ENCODE assay signal across 10 cellular contexts in genomic region chr3:51642462-51642861, GRCh38. TPM values are rescaled to one million over a fixed set of nuclear protein-coding genes. Genes with fewer than 3 reads are reported as not detected.
DNase-seq lines count a peak whose midpoint lies in the region; ATAC-seq and TF ChIP-seq lines count a peak whose summit lies in the region.
"Had no signal": no experiment of that assay in that cellular context is flagged by ENCODE, and none has a peak within 500 bp of the region (broad histone marks: within the 10 kb centered on the region; RNA-seq: fewer than 3 reads in every experiment).

No MANE protein-coding gene starts in this region.

- no peak overlapping the region for H3K27ac ChIP-seq in Panc1 (ENCODE audit: low read length)
- H3K27ac ChIP-seq in tibial nerve: no peak overlapping the region
- H3K27ac ChIP-seq: gastrocnemius medialis, parathyroid adenoma had no signal

- peak; percentile 38 for TF ChIP-seq CTCF in GM06990 (IDR thresholded peaks at IDR 0.05; ENCODE audit: insufficient read depth, low read length, poor library complexity, severe bottlenecking)
- peak; percentile 50 for TF ChIP-seq CTCF in Panc1 (IDR thresholded peaks at IDR 0.05)
- TF ChIP-seq CTCF in fibroblast of the aortic adventitia (IDR thresholded peaks at IDR 0.05; ENCODE audit: insufficient read depth, low read length): peak; percentile 26
- TF ChIP-seq CTCF in tibial nerve (IDR thresholded peaks at IDR 0.05): no peak

- BruUV-seq in Panc1 (replicated peaks; lab: Mats Ljungman, UMichigan): no TSS peak

- H3K9me3 ChIP-seq in Panc1 (ENCODE audit: control insufficient read depth, insufficient read depth, low read depth, low read length): no peaks in the 10 kb centered on the region
- peaks cover 0 to 2% (median 0%) of the 10 kb centered on the region in 4 donors for H3K9me3 ChIP-seq in tibial nerve
- H3K9me3 ChIP-seq: gastrocnemius medialis had no signal

- intact Hi-C loops in Panc1 (cut with micrococcal nuclease; ENCODE audit: unreplicated experiment): no loop called here

- POLR2A ChIA-PET in Panc1 (lab: Charles Lee): no interaction called here

- no peaks in the 10 kb centered on the region for H3K27me3 ChIP-seq in GM06990 (replicated peaks; ENCODE audit: control insufficient read depth, insufficient read depth, low read length)
- no peaks in the 10 kb centered on the region for H3K27me3 ChIP-seq in Panc1 (ENCODE audit: control insufficient read depth, insufficient read depth, low read length)
- H3K27me3 ChIP-seq in tibial nerve: no peaks in the 10 kb centered on the region
- H3K27me3 ChIP-seq: gastrocnemius medialis had no signal

- no peak overlapping the region for H3K4me3 ChIP-seq in GM06990 (replicated peaks; ENCODE audit: low read depth, low read length)
- no peak overlapping the region for H3K4me3 ChIP-seq in Panc1 (ENCODE audit: low read depth in 2 of 2, low read length in 2 of 2)
- no peak overlapping the region for H3K4me3 ChIP-seq in fibroblast of the aortic adventitia (ENCODE audit: low read depth, low read length)
- H3K4me3 ChIP-seq in tibial nerve: no peak overlapping the region
- H3K4me3 ChIP-seq: gastrocnemius medialis had no signal

- H3K4me1 ChIP-seq in Panc1 (ENCODE audit: control insufficient read depth, insufficient read depth, low read length) (no peaks in the 10 kb centered on the region), tibial nerve (no peaks in the 10 kb centered on the region)
- H3K4me1 ChIP-seq: gastrocnemius medialis, parathyroid adenoma had no signal

- in situ Hi-C loops in ACHN (cut with HindIII; ENCODE audit: low pct_ligation_motif_present, low pct_unique_long_range_greater_than_20kb, low sequenced_read_pairs): no loop called here
- in situ Hi-C loops in Panc1 (cut with HindIII; ENCODE audit: low pct_unique_long_range_greater_than_20kb, low sequenced_read_pairs): no loop called here

- DNase-seq in ACHN (peak; percentile 10), GM06990 (ENCODE audit: extremely low read depth, insufficient read length) (no peak), Panc1 (ENCODE audit: low read depth, low spot score) (no peak), fibroblast of the aortic adventitia (ENCODE audit: low read depth) (no peak), activated gamma-delta T cell treated with Interleukin-2 at 50 U/mL for 16 hours (no peak), tibial nerve (ENCODE audit: low spot score in 2 of 2) (no peak)
- DNase-seq: gastrocnemius medialis had no signal

- CTCF ChIA-PET in Panc1 (lab: Charles Lee): interaction anchor here (0.7 kb wide), 1 partner anchor 91 kb away, joined by 7 read pairs; no protein-coding TSS in a partner anchor

- ATAC-seq in Panc1: no peak
- no peak for ATAC-seq in HG02610 (IDR thresholded peaks at IDR 0.05; ENCODE audit: unreplicated experiment)
- no peak for ATAC-seq in HG03159 (IDR thresholded peaks at IDR 0.05; ENCODE audit: unreplicated experiment)
- ATAC-seq: gastrocnemius medialis had no signal

- peaks cover 24% of the 10 kb centered on the region for H3K36me3 ChIP-seq in GM06990 (ENCODE audit: control insufficient read depth, insufficient read depth, low read length)
- H3K36me3 ChIP-seq in Panc1 (ENCODE audit: control insufficient read depth, insufficient read depth, low read length): no peaks in the 10 kb centered on the region; the same call in 1 of the 2 replicates
- peaks cover 4 to 97% (median 42%) of the 10 kb centered on the region in 3 donors for H3K36me3 ChIP-seq in tibial nerve

- TF ChIP-seq EP300 in tibial nerve (IDR thresholded peaks at IDR 0.05): no peak

- 11 to 17% methylated on average over 2 of the region's 2 CpGs for WGBS in tibial nerve, 2 donors

- no peak for TF ChIP-seq POLR2A in tibial nerve (IDR thresholded peaks at IDR 0.05)

RNA-seq across cellular contexts. Expression of gene TEX264, which starts 28.6 kb away (rescaled TPM):
- total RNA-seq in Panc1 (2021; ENCODE audit: unreplicated experiment) (45.8 TPM), fibroblast of the aortic adventitia (ENCODE audit: low replicate concordance) (20.4 and 38.7 TPM in 2 replicates), tibial nerve (10 to 100 TPM; 68.8 to 80.0 (median 73.2) TPM)
- polyA plus RNA-seq in Panc1 (2012; ENCODE audit: insufficient read length): 60.7 TPM

Comparison
In these comparisons a context has a peak if more than half of its experiments do, and no peak if none do; other contexts are left out.
1. CTCF ChIP-seq: peak in GM06990 (single experiment), Panc1 (single experiment) and fibroblast of the aortic adventitia (single experiment); none in tibial nerve (0 of 5).